In genomic region chr15:55407949-55408766, GRCh38 we compare ENCODE assay signal across 1 cellular context.
TF ChIP-seq lines count a peak whose summit lies in the region.

Gene CCPG1, minus strand, starts transcription at chr15:55408359. Its CDS starts 18,935 bp downstream, at chr15:55389424.
Gene PIERCE2, plus strand, starts transcription at chr15:55408495. Its CDS starts 274 bp downstream, at chr15:55408769.

TF ChIP-seq in K562, 482 proteins besides CTCF, POLR2A, EP300 and RAD21 (continued from another document and continues in another):
- no peak for TF ChIP-seq E4F1 (CRISPR knock-in tag; IDR thresholded peaks at IDR 0.05; ENCODE audit: borderline replicate concordance)
- TF ChIP-seq TAF9B (IDR thresholded peaks at IDR 0.05; ENCODE audit: partially characterized antibody) = peak; percentile 55
- TF ChIP-seq TEAD2 (tag; IDR thresholded peaks at IDR 0.05) = no peak
- TF ChIP-seq TAF7 (tag; IDR thresholded peaks at IDR 0.05) = peak; percentile 56
- peak; percentile 90 for TF ChIP-seq THAP12 (CRISPR knock-in tag; IDR thresholded peaks at IDR 0.05)
- TF ChIP-seq SREBF1 (IDR thresholded peaks at IDR 0.05; ENCODE audit: borderline replicate concordance, low read depth, low read length) = no peak
- no peak for TF ChIP-seq ZNF253 (CRISPR knock-in tag; conservative IDR thresholded peaks at IDR 0.05)
- TF ChIP-seq BRD4 (IDR thresholded peaks at IDR 0.05) = peak; percentile 28; the same call in 1 of the 2 replicates
- peak; percentile 43; the same call in 1 of the 2 replicates for TF ChIP-seq NKRF (IDR thresholded peaks at IDR 0.05; ENCODE audit: borderline replicate concordance)
- TF ChIP-seq BDP1 (IDR thresholded peaks at IDR 0.05; ENCODE audit: insufficient read depth, insufficient read length) = no peak
- no peak for TF ChIP-seq SAFB (IDR thresholded peaks at IDR 0.05; ENCODE audit: borderline replicate concordance, low read depth, low read length)
- TF ChIP-seq U2AF1 (optimal IDR thresholded peaks at IDR 0.05; ENCODE audit: low read depth, low read length) = peak; percentile 21
- no peak for TF ChIP-seq HLTF (IDR thresholded peaks at IDR 0.05)
- no peak for TF ChIP-seq SMAD3 (CRISPR knock-in tag; conservative IDR thresholded peaks at IDR 0.05)
- TF ChIP-seq MYBL2 (IDR thresholded peaks at IDR 0.05; ENCODE audit: low read depth) = no peak
- TF ChIP-seq MYBL2 (CRISPR knock-in tag; IDR thresholded peaks at IDR 0.05; ENCODE audit: borderline replicate concordance) = no peak
- no peak for TF ChIP-seq NUFIP1 (IDR thresholded peaks at IDR 0.05; ENCODE audit: partially characterized antibody)
- TF ChIP-seq CBX5 (IDR thresholded peaks at IDR 0.05; ENCODE audit: borderline replicate concordance, low read depth) = 0 out of 2 replicates have a peak, but pooled peaks have one; percentile 37
- peak; percentile 69 for TF ChIP-seq MGA (IDR thresholded peaks at IDR 0.05)
- TF ChIP-seq HOMEZ (CRISPR knock-in tag; IDR thresholded peaks at IDR 0.05) = 0 out of 2 replicates have a peak, but pooled peaks have one; percentile 45
- TF ChIP-seq POLR2AphosphoS2 (IDR thresholded peaks at IDR 0.05; ENCODE audit: low read length) = no peak
- TF ChIP-seq NR2C2 (CRISPR knock-in tag; IDR thresholded peaks at IDR 0.05) = no peak; the same call in 1 of the 2 replicates
- peak; percentile 72; the same call in 1 of the 2 replicates for TF ChIP-seq NR2C2 (tag; IDR thresholded peaks at IDR 0.05)
- TF ChIP-seq KDM2B (CRISPR knock-in tag; IDR thresholded peaks at IDR 0.05) = 0 out of 2 replicates have a peak, but pooled peaks have one; percentile 60
- no peak for TF ChIP-seq ZNF639 (CRISPR knock-in tag; conservative IDR thresholded peaks at IDR 0.05 in 1 of 2, IDR thresholded peaks at IDR 0.05 in 1 of 2)
- no peak for TF ChIP-seq SETDB1 (IDR thresholded peaks at IDR 0.05; ENCODE audit: low read length)
- no peak for TF ChIP-seq TRIM28 (IDR thresholded peaks at IDR 0.05)
- TF ChIP-seq ARID3B (CRISPR knock-in tag; IDR thresholded peaks at IDR 0.05; ENCODE audit: borderline replicate concordance) = 0 out of 2 replicates have a peak, but pooled peaks have one; percentile 14
- TF ChIP-seq CXXC5 (CRISPR knock-in tag; IDR thresholded peaks at IDR 0.05) = peak; percentile 91
- TF ChIP-seq MBD2 (IDR thresholded peaks at IDR 0.05; ENCODE audit: borderline replicate concordance, low read depth) = peak; percentile 50; the same call in 1 of the 2 replicates
- TF ChIP-seq ILF3 (IDR thresholded peaks at IDR 0.05; ENCODE audit: borderline replicate concordance) = peak; percentile 32; the same call in 1 of the 2 replicates
- TF ChIP-seq ETV5 (CRISPR knock-in tag; IDR thresholded peaks at IDR 0.05; ENCODE audit: low read depth) = peak; percentile 82
